8 cellular contexts compared by ENCODE assay signal in the genomic region with DNA sequence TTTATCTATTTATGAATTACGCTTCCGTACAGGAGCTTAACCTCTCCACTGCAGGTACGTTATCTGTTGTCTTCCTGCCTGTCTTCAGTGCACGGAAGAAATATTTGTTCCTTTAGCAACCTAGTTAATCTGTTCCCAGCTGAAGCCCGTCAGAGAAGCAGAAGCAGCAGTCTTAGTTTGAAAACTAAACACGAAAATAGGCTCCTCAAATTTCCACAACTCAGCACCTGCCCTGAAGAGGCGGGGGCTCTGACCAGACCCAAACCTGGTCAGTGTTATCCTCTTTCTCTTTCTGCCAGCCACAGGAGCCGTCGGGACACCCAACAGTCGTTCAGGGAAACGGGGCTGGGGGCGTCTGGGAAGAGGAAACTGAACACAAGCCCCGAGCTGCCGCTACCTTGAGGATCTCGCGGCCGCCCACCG. TPM values are rescaled to one million over a fixed set of nuclear protein-coding genes. Genes with fewer than 3 reads are reported as not detected.
DNase-seq lines count a peak whose midpoint lies in the region; ATAC-seq and TF ChIP-seq lines count a peak whose summit lies in the region.

No MANE protein-coding gene starts in this region.

- H3K27ac Mint-ChIP-seq in activated naive CD4-positive, alpha-beta T cell treated with anti-CD3 and anti-CD28 coated beads for 36 hours: peak overlapping the region; percentile 100

- H3K36me3 Mint-ChIP-seq in activated naive CD4-positive, alpha-beta T cell treated with anti-CD3 and anti-CD28 coated beads for 36 hours (ENCODE audit: low read depth): peaks cover 38% of the 10 kb centered on the region

- no peak for TF ChIP-seq EP300 in ovary (IDR thresholded peaks at IDR 0.05)

- H3K27me3 Mint-ChIP-seq in activated naive CD4-positive, alpha-beta T cell treated with anti-CD3 and anti-CD28 coated beads for 36 hours (ENCODE audit: low read depth): no peaks in the 10 kb centered on the region

- peak overlapping the region; percentile 94 for H3K4me3 Mint-ChIP-seq in activated naive CD4-positive, alpha-beta T cell treated with anti-CD3 and anti-CD28 coated beads for 36 hours

- no peaks in the 10 kb centered on the region for H3K36me3 ChIP-seq in ovary

- 1 to 2% (median 1%) methylated on average over 15 to 18 of the region's 18 CpGs for WGBS in ovary, 3 donors

- H3K4me1 ChIP-seq in ovary (ENCODE audit: insufficient read depth): peaks cover 2% of the 10 kb centered on the region

- ATAC-seq in HG02970 (IDR thresholded peaks at IDR 0.05; ENCODE audit: low FRiP score, unreplicated experiment): peak; percentile 6

- H3K9me3 ChIP-seq in ovary: no peaks in the 10 kb centered on the region

- H3K9me3 Mint-ChIP-seq in activated naive CD4-positive, alpha-beta T cell treated with anti-CD3 and anti-CD28 coated beads for 36 hours: no peaks in the 10 kb centered on the region

- CTCF ChIA-PET in activated naive CD4-positive, alpha-beta T cell treated with anti-CD3 and anti-CD28 coated beads for 36 hours (lab: Charles Lee): interaction anchor here (1.0 to 3.1 kb wide), 6 partner anchors 9 to 49 kb away, joined by 3 to 18 read pairs (median 4); partner anchors contain the start of gene MAT2B

- H3K27me3 ChIP-seq in ovary: no peaks in the 10 kb centered on the region

- DNase-seq in activated naive CD4-positive, alpha-beta T cell treated with anti-CD3 and anti-CD28 coated beads for 36 hours: no peak
- DNase-seq in activated naive CD4-positive, alpha-beta T cell treated with anti-CD3 and anti-CD28 coated beads, Interleukin-2, amount 50 U/mL, for 16 hours: no peak
- DNase-seq in RPMI8226: peak; percentile 60
- DNase-seq in epithelial cell of prostate (ENCODE audit: low read depth, low spot score): no peak
- DNase-seq in ovary: no peak
- no peak for DNase-seq in GOT3 (lab: John Stamatoyannopoulos, UW)
- DNase-seq in inferior parietal cortex (ENCODE audit: extremely low spot score): no peak

- peak overlapping the region; percentile 91 for H3K4me3 ChIP-seq in ovary

- intact Hi-C loops in activated naive CD4-positive, alpha-beta T cell treated with anti-CD3 and anti-CD28 coated beads for 36 hours (cut with micrococcal nuclease): loop anchor here (1.0 kb wide), 1 partner anchor 9 kb away; no protein-coding TSS in a partner anchor
- intact Hi-C loops in ovary (cut with DNase I): no loop called here

- peaks cover 28% of the 10 kb centered on the region for H3K4me1 Mint-ChIP-seq in activated naive CD4-positive, alpha-beta T cell treated with anti-CD3 and anti-CD28 coated beads for 36 hours (ENCODE audit: low read depth)

- no peak for TF ChIP-seq POLR2A in ovary (IDR thresholded peaks at IDR 0.05)

- H3K27ac ChIP-seq in epithelial cell of prostate: peak overlapping the region; percentile 90
- peak overlapping the region; percentile 91 to 94 for H3K27ac ChIP-seq in ovary

- peak in 1 of 3 donors; percentile 36 for TF ChIP-seq CTCF in ovary (IDR thresholded peaks at IDR 0.05)

RNA-seq across cellular contexts. Expression of gene NUDCD2, which starts 0.4 kb away (rescaled TPM):
- 10 to 100 TPM; 51.5 to 55.5 TPM for total RNA-seq in activated naive CD4-positive, alpha-beta T cell treated with anti-CD3 and anti-CD28 coated beads for 36 hours
- 10 to 100 TPM in 6 of 7 donors, 1 to 10 TPM in 1; 6.8 to 26.0 (median 19.6) TPM for total RNA-seq in ovary
- polyA plus RNA-seq in ovary: 1 to 10 TPM; 8.4 to 9.5 TPM

RNA-seq across cellular contexts. Expression of gene HMMR, which starts 1.0 kb away (rescaled TPM):
- 10 to 100 TPM; 91.8 to 99.8 TPM for total RNA-seq in activated naive CD4-positive, alpha-beta T cell treated with anti-CD3 and anti-CD28 coated beads for 36 hours
- total RNA-seq in ovary: 1 to 10 TPM in 1 of 7 donors, under 1 TPM in 5, not detected in 1; 0.10 to 1.4 (median 0.27) TPM
- under 1 TPM; 0.23 to 0.77 TPM for polyA plus RNA-seq in ovary

RNA-seq across cellular contexts. Expression of gene CCNG1, which starts 22.1 kb away (rescaled TPM):
- total RNA-seq in activated naive CD4-positive, alpha-beta T cell treated with anti-CD3 and anti-CD28 coated beads for 36 hours: 100 to 1,000 TPM; 213 to 227 TPM
- total RNA-seq in ovary: 100 to 1,000 TPM; 155 to 250 (median 211) TPM
- 100 to 1,000 TPM; 158 to 168 TPM for polyA plus RNA-seq in ovary

RNA-seq across cellular contexts. Expression of gene MAT2B, which starts 45.9 kb away (rescaled TPM):
- 10 to 100 TPM; 87.6 to 88.7 TPM for total RNA-seq in activated naive CD4-positive, alpha-beta T cell treated with anti-CD3 and anti-CD28 coated beads for 36 hours
- 10 to 100 TPM; 46.6 to 67.8 (median 54.0) TPM for total RNA-seq in ovary
- polyA plus RNA-seq in ovary: 10 to 100 TPM; 81.6 to 83.0 TPM

Comparison
In these comparisons a context has a peak if more than half of its experiments do, and no peak if none do; other contexts are left out.
1. RNA of gene HMMR, which starts 1.0 kb away (total RNA-seq): 91.8 to 99.8 TPM in activated naive CD4-positive, alpha-beta T cell treated with anti-CD3 and anti-CD28 coated beads for 36 hours; 0.10 to 1.4 TPM in ovary; every median in the first group is over 10 times any median in the second.